Comparison of ENCODE assay signal across 8 cellular contexts in the genomic region with DNA sequence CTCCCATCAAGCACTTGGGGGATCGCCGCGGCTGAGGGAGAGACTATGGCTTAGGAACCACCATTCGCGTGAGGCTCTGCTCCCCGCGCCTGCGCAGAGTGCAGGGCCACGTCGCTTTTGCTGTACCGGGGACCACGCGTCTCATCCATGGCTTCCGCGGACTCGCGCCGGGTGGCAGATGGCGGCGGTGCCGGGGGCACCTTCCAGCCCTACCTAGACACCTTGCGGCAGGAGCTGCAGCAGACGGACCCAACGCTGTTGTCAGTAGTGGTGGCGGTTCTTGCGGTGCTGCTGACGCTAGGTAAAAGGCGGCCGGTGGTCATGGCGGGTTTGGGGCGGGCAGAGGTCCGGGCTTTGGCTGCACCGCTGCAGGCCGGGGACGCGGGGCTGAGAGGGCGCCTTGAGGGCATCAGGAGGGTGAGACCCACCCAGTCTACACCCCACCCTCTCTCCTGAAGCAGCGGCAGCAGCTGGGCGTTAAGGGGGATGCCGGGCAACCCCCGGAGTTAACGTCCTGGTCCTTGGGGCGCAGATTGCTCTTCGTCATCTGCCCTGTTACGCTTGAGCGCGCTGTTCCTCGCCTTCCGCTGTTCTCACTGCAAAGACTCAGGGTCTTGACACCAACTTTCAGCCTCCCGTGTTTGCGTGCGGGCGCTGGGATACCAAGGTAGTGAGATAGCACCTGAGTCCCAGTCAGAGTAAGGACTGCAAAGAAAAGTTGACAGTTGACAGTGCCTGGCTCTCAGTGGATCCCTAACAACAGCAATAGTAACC. TPM values are rescaled to one million over a fixed set of nuclear protein-coding genes. Genes with fewer than 3 reads are reported as not detected.
A peak's percentile ranks its signal among the peaks of the same experiment; 100 is the strongest.
DNase-seq lines count a peak whose midpoint lies in the region; ATAC-seq and TF ChIP-seq lines count a peak whose summit lies in the region.

A gene with protein sequence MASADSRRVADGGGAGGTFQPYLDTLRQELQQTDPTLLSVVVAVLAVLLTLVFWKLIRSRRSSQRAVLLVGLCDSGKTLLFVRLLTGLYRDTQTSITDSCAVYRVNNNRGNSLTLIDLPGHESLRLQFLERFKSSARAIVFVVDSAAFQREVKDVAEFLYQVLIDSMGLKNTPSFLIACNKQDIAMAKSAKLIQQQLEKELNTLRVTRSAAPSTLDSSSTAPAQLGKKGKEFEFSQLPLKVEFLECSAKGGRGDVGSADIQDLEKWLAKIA (plus strand): TSS at position 114 of the 774 bp plus-strand sequence. CDS start 34 bp downstream, at position 148.

- H3K36me3 ChIP-seq in CD4-positive, CD25-positive, alpha-beta regulatory T cell (ENCODE audit: control insufficient read depth, insufficient read depth, low read length) = peaks cover 31% of the 10 kb centered on the region
- H3K36me3 ChIP-seq in liver (ENCODE audit: control insufficient read depth in 4 of 4, insufficient read depth in 3 of 4, low read depth in 1 of 4, low read length in 3 of 4) = peaks cover 0 to 14% (median 10%) of the 10 kb centered on the region in 4 donors

- H3K4me3 ChIP-seq in CD4-positive, CD25-positive, alpha-beta regulatory T cell (ENCODE audit: low read depth, low read length) = peak within 1 kb of the TSS; percentile 80
- peak within 1 kb of the TSS; percentile 79 to 98 (median 88) for H3K4me3 ChIP-seq in liver (ENCODE audit: low read depth in 1 of 3, low read length in 3 of 3)

- peak within 1 kb of the TSS; percentile 81 for H3K27ac ChIP-seq in CD4-positive, CD25-positive, alpha-beta regulatory T cell (ENCODE audit: insufficient read depth, low read length, poor library complexity, severe bottlenecking)
- peak within 1 kb of the TSS; percentile 84 for H3K27ac ChIP-seq in liver (ENCODE audit: low read depth in 1 of 2, low read length in 2 of 2)

- peaks cover 15% of the 10 kb centered on the region for H3K36me3 Mint-ChIP-seq in CD4-positive, CD25-positive, alpha-beta regulatory T cell

- DNase-seq in CD4-positive, CD25-positive, alpha-beta regulatory T cell = peak; percentile 95 to 98 (median 96)
- DNase-seq in NCI-H774 (lab: John Stamatoyannopoulos, UW) (peak; percentile 86), dermis microvascular lymphatic vessel endothelial cell (ENCODE audit: low read depth in 2 of 2) (peak; percentile 87 to 95)
- peak; percentile 94 to 97 for DNase-seq in activated CD4-positive, alpha-beta T cell treated with anti-CD3 and anti-CD28 coated beads, Interleukin-2, amount 50 U/mL, for 4 hours
- DNase-seq in stimulated activated CD4-positive, alpha-beta T cell treated with anti-CD3 and anti-CD28 coated beads, Interleukin-4, amount 100 ng/mL, for 1 hour = peak; percentile 96

- peaks cover 8% of the 10 kb centered on the region for H3K4me1 ChIP-seq in CD4-positive, CD25-positive, alpha-beta regulatory T cell (ENCODE audit: control insufficient read depth, insufficient read depth, low read length, poor library complexity, severe bottlenecking)
- H3K4me1 ChIP-seq in liver (ENCODE audit: control insufficient read depth in 4 of 4, insufficient read depth in 4 of 4, low read length in 3 of 4) = peaks cover 2 to 14% (median 7%) of the 10 kb centered on the region in 4 donors

- peak within 1 kb of the TSS; percentile 92 to 99 (median 96) for H3K4me3 Mint-ChIP-seq in CD4-positive, CD25-positive, alpha-beta regulatory T cell

- WGBS in liver = under 1% methylated on average over 53 of the region's 53 CpGs

- peak in 1 of 2 donors; percentile 27 for TF ChIP-seq RAD21 in liver (IDR thresholded peaks at IDR 0.05)

- no peaks in the 10 kb centered on the region for H3K27me3 ChIP-seq in CD4-positive, CD25-positive, alpha-beta regulatory T cell (ENCODE audit: control insufficient read depth, insufficient read depth, low read length)
- H3K27me3 ChIP-seq in liver (ENCODE audit: control insufficient read depth in 4 of 4, insufficient read depth in 4 of 4, low read length in 3 of 4) = no peaks in the 10 kb centered on the region

- no peak for TF ChIP-seq CTCF in liver (IDR thresholded peaks at IDR 0.05; ENCODE audit: low read depth, low read length, missing input control)

- peaks cover 23% of the 10 kb centered on the region for H3K27me3 Mint-ChIP-seq in CD4-positive, CD25-positive, alpha-beta regulatory T cell

- H3K9ac ChIP-seq in liver (ENCODE audit: low read depth in 1 of 2, low read length in 2 of 2) = peak within 1 kb of the TSS; percentile 79 to 92

- ATAC-seq in CD4-positive, CD25-positive, alpha-beta regulatory T cell (ENCODE audit: low read depth in 2 of 2) = peak; percentile 97 to 99
- ATAC-seq in GM19438 (IDR thresholded peaks at IDR 0.05; ENCODE audit: low read depth, unreplicated experiment) (peak; percentile 93), HG03571 (IDR thresholded peaks at IDR 0.05; ENCODE audit: unreplicated experiment) (peak; percentile 99)

- no peaks in the 10 kb centered on the region for H3K9me3 ChIP-seq in CD4-positive, CD25-positive, alpha-beta regulatory T cell (ENCODE audit: control insufficient read depth in 2 of 2, low read length in 2 of 2)
- H3K9me3 ChIP-seq in liver (ENCODE audit: control insufficient read depth in 4 of 4, low read length in 3 of 4) = no peaks in the 10 kb centered on the region

- H3K4me1 Mint-ChIP-seq in CD4-positive, CD25-positive, alpha-beta regulatory T cell = peaks cover 16 to 48% (median 33%) of the 10 kb centered on the region in 4 donors

- no peaks in the 10 kb centered on the region for H3K9me3 Mint-ChIP-seq in CD4-positive, CD25-positive, alpha-beta regulatory T cell

- H3K27ac Mint-ChIP-seq in CD4-positive, CD25-positive, alpha-beta regulatory T cell = peak within 1 kb of the TSS; percentile 93 to 97 (median 96)

TF ChIP-seq in liver, 16 proteins besides CTCF, POLR2A, EP300 and RAD21:
- TF ChIP-seq SP1 (IDR thresholded peaks at IDR 0.05) (no peak), GABPA (IDR thresholded peaks at IDR 0.05 in 1 of 2, conservative IDR thresholded peaks at IDR 0.05 in 1 of 2) (peak in 1 of 2 donors; percentile 31), EGR1 (IDR thresholded peaks at IDR 0.05; ENCODE audit: low read depth in 2 of 2) (no peak), RXRA (IDR thresholded peaks at IDR 0.05) (no peak), FOXA2 (IDR thresholded peaks at IDR 0.05) (no peak), ATF3 (IDR thresholded peaks at IDR 0.05) (no peak), YY1 (IDR thresholded peaks at IDR 0.05) (peak; percentile 96)
- TF ChIP-seq, protein P1, sequence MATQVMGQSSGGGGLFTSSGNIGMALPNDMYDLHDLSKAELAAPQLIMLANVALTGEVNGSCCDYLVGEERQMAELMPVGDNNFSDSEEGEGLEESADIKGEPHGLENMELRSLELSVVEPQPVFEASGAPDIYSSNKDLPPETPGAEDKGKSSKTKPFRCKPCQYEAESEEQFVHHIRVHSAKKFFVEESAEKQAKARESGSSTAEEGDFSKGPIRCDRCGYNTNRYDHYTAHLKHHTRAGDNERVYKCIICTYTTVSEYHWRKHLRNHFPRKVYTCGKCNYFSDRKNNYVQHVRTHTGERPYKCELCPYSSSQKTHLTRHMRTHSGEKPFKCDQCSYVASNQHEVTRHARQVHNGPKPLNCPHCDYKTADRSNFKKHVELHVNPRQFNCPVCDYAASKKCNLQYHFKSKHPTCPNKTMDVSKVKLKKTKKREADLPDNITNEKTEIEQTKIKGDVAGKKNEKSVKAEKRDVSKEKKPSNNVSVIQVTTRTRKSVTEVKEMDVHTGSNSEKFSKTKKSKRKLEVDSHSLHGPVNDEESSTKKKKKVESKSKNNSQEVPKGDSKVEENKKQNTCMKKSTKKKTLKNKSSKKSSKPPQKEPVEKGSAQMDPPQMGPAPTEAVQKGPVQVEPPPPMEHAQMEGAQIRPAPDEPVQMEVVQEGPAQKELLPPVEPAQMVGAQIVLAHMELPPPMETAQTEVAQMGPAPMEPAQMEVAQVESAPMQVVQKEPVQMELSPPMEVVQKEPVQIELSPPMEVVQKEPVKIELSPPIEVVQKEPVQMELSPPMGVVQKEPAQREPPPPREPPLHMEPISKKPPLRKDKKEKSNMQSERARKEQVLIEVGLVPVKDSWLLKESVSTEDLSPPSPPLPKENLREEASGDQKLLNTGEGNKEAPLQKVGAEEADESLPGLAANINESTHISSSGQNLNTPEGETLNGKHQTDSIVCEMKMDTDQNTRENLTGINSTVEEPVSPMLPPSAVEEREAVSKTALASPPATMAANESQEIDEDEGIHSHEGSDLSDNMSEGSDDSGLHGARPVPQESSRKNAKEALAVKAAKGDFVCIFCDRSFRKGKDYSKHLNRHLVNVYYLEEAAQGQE (IDR thresholded peaks at IDR 0.05) = peak; percentile 1
- TF ChIP-seq, protein P2, sequence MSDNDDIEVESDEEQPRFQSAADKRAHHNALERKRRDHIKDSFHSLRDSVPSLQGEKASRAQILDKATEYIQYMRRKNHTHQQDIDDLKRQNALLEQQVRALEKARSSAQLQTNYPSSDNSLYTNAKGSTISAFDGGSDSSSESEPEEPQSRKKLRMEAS (IDR thresholded peaks at IDR 0.05) = peak; percentile 80

RNA-seq across cellular contexts. Expression of the gene that starts here (rescaled TPM):
- 23.8 TPM for total RNA-seq in CD4-positive, CD25-positive, alpha-beta regulatory T cell
- polyA plus RNA-seq in CD4-positive, CD25-positive, alpha-beta regulatory T cell = 10 to 100 TPM; 35.6 to 57.2 (median 42.4) TPM
- total RNA-seq in dermis microvascular lymphatic vessel endothelial cell (49.8 and 60.3 TPM in 2 replicates), liver (10 to 100 TPM; 34.7 to 97.6 TPM)
- polyA plus RNA-seq in liver = 10 to 100 TPM; 76.0 to 77.8 TPM

Comparison
In these comparisons a context has a peak if more than half of its experiments do, and no peak if none do; other contexts are left out.
1. Peak in every context shown above with its lines: DNase-seq, ATAC-seq, H3K4me3 ChIP-seq and H3K27ac ChIP-seq.